Comparison of ENCODE assay signal across 8 cellular contexts in genomic region chr18:72762505-72763122, GRCh38.
DNase-seq lines count a peak whose midpoint lies in the region; ATAC-seq and TF ChIP-seq lines count a peak whose summit lies in the region.

No MANE protein-coding gene starts in this region.

- H3K79me2 ChIP-seq in HCT116 (ENCODE audit: insufficient read depth, low read length) = no peaks in the 10 kb centered on the region

- H2AFZ ChIP-seq in HCT116 (ENCODE audit: low read depth, low read length, poor library complexity, severe bottlenecking) = no peak overlapping the region

- H3K27ac ChIP-seq in HCT116 (ENCODE audit: low read depth, low read length) (no peak overlapping the region), psoas muscle (no peak overlapping the region)

- no peaks in the 10 kb centered on the region for H3K27me3 ChIP-seq in HCT116 (ENCODE audit: insufficient read depth, low read length)
- no peaks in the 10 kb centered on the region for H3K27me3 ChIP-seq in psoas muscle (ENCODE audit: insufficient read depth in 3 of 3, low read length in 2 of 3)

- H3K9me3 ChIP-seq in HCT116 (ENCODE audit: control insufficient read depth in 1 of 2, insufficient read depth in 1 of 2, low read depth in 1 of 2, low read length in 2 of 2) (peaks cover 0 to 12% of the 10 kb centered on the region in 2 experiments; a peak in 2 of 4 replicates), psoas muscle (no peaks in the 10 kb centered on the region)

- RAD21 ChIA-PET in HCT116 (lab: Charles Lee; ENCODE audit: low non-redundant PET in 1 of 2, low total read pairs in 2 of 2, uncharacterized antibody in 2 of 2, unreplicated experiment in 2 of 2) = no interaction called here

- POLR2A ChIA-PET in HCT116 (lab: Charles Lee) = no interaction called here

- no peak overlapping the region for H3K4me2 ChIP-seq in HCT116 (ENCODE audit: low read length)

- H3K4me1 ChIP-seq in HCT116 (ENCODE audit: control insufficient read depth in 1 of 2, insufficient read depth in 2 of 2, low read length in 2 of 2) = no peaks in the 10 kb centered on the region
- no peaks in the 10 kb centered on the region for H3K4me1 ChIP-seq in psoas muscle

- ATAC-seq in HCT116 (no peak), psoas muscle (no peak)

- in situ Hi-C loops in SK-MEL-5 (cut with HindIII; ENCODE audit: low pct_unique_long_range_greater_than_20kb, low sequenced_read_pairs) = no loop called here

- WGBS in psoas muscle, 3 donors = 16 to 18% (median 16%) methylated on average over 5 of the region's 5 CpGs

- CTCF ChIA-PET in HCT116 (lab: Charles Lee) = interaction anchor here (1.0 to 1.4 kb wide), 2 partner anchors 1080 to 1580 kb away, joined by 3 to 4 read pairs; no protein-coding TSS in a partner anchor

- no peak for TF ChIP-seq POLR2A in HCT116 (IDR thresholded peaks at IDR 0.05; ENCODE audit: borderline replicate concordance, extremely low read depth, insufficient read depth, insufficient read length)
- TF ChIP-seq POLR2A in NB4 (IDR thresholded peaks at IDR 0.05; ENCODE audit: extremely low read depth, insufficient read length) = no peak

- BruUV-seq in HCT116 (replicated peaks; lab: Mats Ljungman, UMichigan) = no TSS peak

- intact Hi-C loops in HCT116 (cut with micrococcal nuclease) = loop anchor here (2.0 to 5.0 kb wide), 4 partner anchors 1080 to 1580 kb away; no protein-coding TSS in a partner anchor
- intact Hi-C loops in psoas muscle (cut with DNase I) = loop anchor here (5.0 to 10.0 kb wide), 2 partner anchors 1080 to 1082 kb away; no protein-coding TSS in a partner anchor

- peak; percentile 50; the same call in 1 of the 2 replicates for TF ChIP-seq RAD21 in HCT116 (IDR thresholded peaks at IDR 0.05; ENCODE audit: low read depth)

- H3K36me3 ChIP-seq in HCT116 (ENCODE audit: control insufficient read depth in 1 of 2, insufficient read depth in 2 of 2, low read length in 2 of 2) (no peaks in the 10 kb centered on the region), psoas muscle (ENCODE audit: insufficient read depth in 1 of 2, low read depth in 1 of 2) (no peaks in the 10 kb centered on the region)

- H3K9me2 ChIP-seq in HCT116 (ENCODE audit: insufficient read depth) = no peaks in the 10 kb centered on the region

- DNase-seq in NOMO-1 (lab: John Stamatoyannopoulos, UW; ENCODE audit: unreplicated experiment in 2 of 2) (peak; percentile 5 to 61), NOMO-1 treated with dmso at 0.1 percent for 144 hours (lab: John Stamatoyannopoulos, UW; ENCODE audit: unreplicated experiment) (no peak), HCT116 (ENCODE audit: low read depth, low spot score) (peak; percentile 6), NB4 (ENCODE audit: low read depth) (peak; percentile 60), SK-MEL-5 (ENCODE audit: low read depth, low spot score) (peak; percentile 73), fibroblast of pulmonary artery (ENCODE audit: low read depth) (peak; percentile 76), psoas muscle (no peak)
- no peak for DNase-seq in activated CD4-positive, alpha-beta T cell treated with anti-CD3 and anti-CD28 coated beads for 4 hours

- no peaks in the 10 kb centered on the region for H4K20me1 ChIP-seq in HCT116 (ENCODE audit: insufficient read depth)

- peak; percentile 30 to 73 (median 41); a peak in 5 of 6 replicates for TF ChIP-seq CTCF in HCT116 (IDR thresholded peaks at IDR 0.05 in 2 of 3, conservative IDR thresholded peaks at IDR 0.05 in 1 of 3; ENCODE audit: borderline replicate concordance in 1 of 3, insufficient read depth in 1 of 3, low read depth in 2 of 3, low read length in 2 of 3)
- TF ChIP-seq CTCF in NB4 (IDR thresholded peaks at IDR 0.05; ENCODE audit: low read depth, low read length) = peak; percentile 32
- peak; percentile 71 for TF ChIP-seq CTCF in fibroblast of pulmonary artery (IDR thresholded peaks at IDR 0.05; ENCODE audit: low read length, missing control alignments)
- TF ChIP-seq CTCF in psoas muscle (IDR thresholded peaks at IDR 0.05) = peak; percentile 58

- no peak overlapping the region for H3K9ac ChIP-seq in HCT116 (ENCODE audit: low read length)

- no peak overlapping the region for H3K4me3 ChIP-seq in HCT116 (replicated peaks in 1 of 2; ENCODE audit: low read depth in 1 of 2, low read length in 2 of 2)
- no peak overlapping the region for H3K4me3 ChIP-seq in NB4 (ENCODE audit: low read depth, low read length)
- H3K4me3 ChIP-seq in fibroblast of pulmonary artery (replicated peaks; ENCODE audit: low read depth, low read length) = no peak overlapping the region
- no peak overlapping the region for H3K4me3 ChIP-seq in psoas muscle

TF ChIP-seq in HCT116, 20 proteins besides CTCF, POLR2A, EP300 and RAD21:
- no peak for TF ChIP-seq REST (IDR thresholded peaks at IDR 0.05; ENCODE audit: low read depth)
- no peak for TF ChIP-seq ELF1 (IDR thresholded peaks at IDR 0.05; ENCODE audit: borderline replicate concordance, low read depth)
- TF ChIP-seq EZH2 (IDR thresholded peaks at IDR 0.05) = no peak
- no peak for TF ChIP-seq MAX (IDR thresholded peaks at IDR 0.05)
- TF ChIP-seq TCF7L2 (IDR thresholded peaks at IDR 0.05; ENCODE audit: borderline replicate concordance, extremely low read depth, insufficient read depth, insufficient read length) = no peak
- TF ChIP-seq SP1 (IDR thresholded peaks at IDR 0.05; ENCODE audit: low read depth) = no peak
- TF ChIP-seq EZH2phosphoT487 (IDR thresholded peaks at IDR 0.05; ENCODE audit: borderline replicate concordance) = no peak
- no peak for TF ChIP-seq ATF3 (IDR thresholded peaks at IDR 0.05)
- no peak for TF ChIP-seq SRF (IDR thresholded peaks at IDR 0.05; ENCODE audit: low read depth)
- no peak for TF ChIP-seq JUND (IDR thresholded peaks at IDR 0.05)
- TF ChIP-seq CBX3 (IDR thresholded peaks at IDR 0.05; ENCODE audit: low read depth) = no peak
- TF ChIP-seq CEBPB (IDR thresholded peaks at IDR 0.05; ENCODE audit: low read depth) = no peak
- TF ChIP-seq POLR2AphosphoS5 (IDR thresholded peaks at IDR 0.05; ENCODE audit: low read depth, low read length) = no peak
- TF ChIP-seq YY1 (IDR thresholded peaks at IDR 0.05; ENCODE audit: extremely low read depth, insufficient replicate concordance, low read depth, low read length) = no peak

Comparison
In these comparisons a context has a peak if more than half of its experiments do, and no peak if none do; other contexts are left out.
1. DNase-seq: peak in NOMO-1 (2 of 2), HCT116 (single experiment), NB4 (single experiment), SK-MEL-5 (single experiment) and fibroblast of pulmonary artery (single experiment); none in NOMO-1 treated with dmso at 0.1 percent for 144 hours (single experiment), psoas muscle (0 of 2) and activated CD4-positive, alpha-beta T cell treated with anti-CD3 and anti-CD28 coated beads for 4 hours (0 of 2).
2. Peak in every context shown above with its lines, with median percentiles within 50 percentile points of each other: CTCF ChIP-seq.